ENCODE assay signal across 20 cellular contexts in genomic region chr6:105192707-105193465, GRCh38. TPM values are rescaled to one million over a fixed set of nuclear protein-coding genes. Genes with fewer than 3 reads are reported as not detected.
DNase-seq lines count a peak whose midpoint lies in the region; ATAC-seq, FAIRE-seq and TF ChIP-seq lines count a peak whose summit lies in the region.
"Had no signal": no experiment of that assay in that cellular context is flagged by ENCODE, and none has a peak within 500 bp of the region (broad histone marks: within the 10 kb centered on the region; RNA-seq: fewer than 3 reads in every experiment).

No MANE protein-coding gene starts in this region.

- H2BK12ac ChIP-seq in mesenchymal stem cell (ENCODE audit: low read length in 2 of 2): no peak overlapping the region

- H3K4me1 ChIP-seq in mesenchymal stem cell (ENCODE audit: control insufficient read depth, insufficient read depth, low read depth, low read length): no peaks in the 10 kb centered on the region
- H3K4me1 ChIP-seq in kidney (ENCODE audit: control insufficient read depth in 1 of 2, insufficient read depth in 1 of 2, low read depth in 1 of 2, low read length in 2 of 2): no peaks in the 10 kb centered on the region
- H3K4me1 ChIP-seq in Caco-2: no peaks in the 10 kb centered on the region
- H3K4me1 ChIP-seq: spleen had no signal

- H3K4ac ChIP-seq in mesenchymal stem cell (ENCODE audit: low read depth in 1 of 2, low read length in 2 of 2): no peak overlapping the region

- POLR2A ChIA-PET in Caco-2 (lab: Charles Lee): no interaction called here

- H3K27ac Mint-ChIP-seq in Caco-2 (ENCODE audit: unreplicated experiment): no peak overlapping the region

- H3K23ac ChIP-seq in mesenchymal stem cell (ENCODE audit: low read length in 2 of 2): no peak overlapping the region

- H3K79me1 ChIP-seq in mesenchymal stem cell (replicated peaks; ENCODE audit: low read length, poor library complexity, severe bottlenecking): no peaks in the 10 kb centered on the region

- no peak overlapping the region for H2AK5ac ChIP-seq in mesenchymal stem cell (ENCODE audit: low read length, severe bottlenecking)

- H2BK15ac ChIP-seq in mesenchymal stem cell (ENCODE audit: low read depth, poor library complexity, severe bottlenecking): no peak overlapping the region

- no peak overlapping the region for H2AFZ ChIP-seq in mesenchymal stem cell (ENCODE audit: low read depth, low read length)

- no peak overlapping the region for H3K14ac ChIP-seq in mesenchymal stem cell (ENCODE audit: low read length in 2 of 2)

- H3K36me3 Mint-ChIP-seq in Caco-2 (ENCODE audit: insufficient read depth, unreplicated experiment): no peaks in the 10 kb centered on the region

- no peak overlapping the region for H3K18ac ChIP-seq in mesenchymal stem cell (ENCODE audit: low read depth in 1 of 2, low read length in 2 of 2)

- H3K4me3 Mint-ChIP-seq in Caco-2 (ENCODE audit: unreplicated experiment): no peak overlapping the region

- CTCF ChIA-PET in Caco-2 (lab: Charles Lee): no interaction called here

- H3K9ac ChIP-seq in mesenchymal stem cell (ENCODE audit: low read length) (peak overlapping the region; percentile 36), kidney (ENCODE audit: low read length in 2 of 2) (no peak overlapping the region)

- intact Hi-C loops in kidney (cut with DNase I): no loop called here
- intact Hi-C loops in Caco-2 (cut with micrococcal nuclease; ENCODE audit: unreplicated experiment): no loop called here

- TF ChIP-seq CTCF in choroid plexus epithelial cell (conservative IDR thresholded peaks at IDR 0.05; ENCODE audit: low read depth, low read length) (no peak), kidney (IDR thresholded peaks at IDR 0.05; ENCODE audit: borderline replicate concordance, extremely low read depth, insufficient read depth) (no peak), brain microvascular endothelial cell (IDR thresholded peaks at IDR 0.05; ENCODE audit: low read depth, low read length, missing control alignments) (no peak), Caco-2 (IDR thresholded peaks at IDR 0.05; ENCODE audit: insufficient read depth in 1 of 2, low read depth in 1 of 2, low read length in 1 of 2, severe bottlenecking in 1 of 2, unreplicated experiment in 1 of 2) (no peak)

- H3K9me3 Mint-ChIP-seq in Caco-2 (ENCODE audit: unreplicated experiment): no peaks in the 10 kb centered on the region

- H4K91ac ChIP-seq in mesenchymal stem cell (ENCODE audit: low read length): no peak overlapping the region

- no peak overlapping the region for H2BK5ac ChIP-seq in mesenchymal stem cell (ENCODE audit: low read depth, low read length, poor library complexity, severe bottlenecking)

- no peak for FAIRE-seq in kidney (lab: Jason Lieb, UNC)

- H3K27me3 ChIP-seq in mesenchymal stem cell (ENCODE audit: control insufficient read depth in 1 of 2, insufficient read depth in 1 of 2, low read length in 2 of 2) (peaks cover 0 to 33% of the 10 kb centered on the region in 2 experiments), brain microvascular endothelial cell (replicated peaks) (no peaks in the 10 kb centered on the region), Caco-2 (replicated peaks; ENCODE audit: control insufficient read depth, insufficient read depth, low read length) (no peaks in the 10 kb centered on the region)
- H3K27me3 ChIP-seq: heart left ventricle had no signal

- ATAC-seq in GM19328 (IDR thresholded peaks at IDR 0.05; ENCODE audit: unreplicated experiment): no peak
- ATAC-seq: heart left ventricle, mucosa of descending colon had no signal

- DNase-seq in AG08396 (ENCODE audit: low spot score): peak; percentile 31
- DNase-seq in LHCN-M2 (ENCODE audit: low read depth): peak; percentile 93
- DNase-seq in choroid plexus epithelial cell (ENCODE audit: low read depth): peak; percentile 55
- peak; percentile 76 for DNase-seq in mesenchymal stem cell
- DNase-seq in kidney: no peak
- no peak for DNase-seq in brain microvascular endothelial cell
- DNase-seq in Caco-2: no peak
- DNase-seq: activated CD4-positive, alpha-beta T cell treated with anti-CD3 and anti-CD28 coated beads for 48 hours; activated naive CD4-positive, alpha-beta T cell treated with anti-CD3 and anti-CD28 coated beads, Interleukin-2, amount 50 U/mL, for 16 hours; Calu3; central memory CD4-positive, alpha-beta T cell; heart left ventricle; KBM-7; mucosa of descending colon; NCI-H1105 treated with DMSO at 0.1 percent for 48 hours; NK-92 treated with Interleukin-12 subunit alpha and Interleukin-12 subunit beta, amount 100 ng/mL, for 24 hours; SIG-M5; spleen; stimulated activated naive CD4-positive, alpha-beta T cell treated with Interleukin-2 at 50 U/mL for 16 hours had no signal

- H3K9me3 ChIP-seq in mesenchymal stem cell (ENCODE audit: control insufficient read depth, low read length) (peaks cover 7% of the 10 kb centered on the region), kidney (ENCODE audit: control insufficient read depth in 1 of 2, low read length in 2 of 2) (peaks cover 0 to 4% of the 10 kb centered on the region in 2 donors), Caco-2 (no peaks in the 10 kb centered on the region)

- no peak overlapping the region for H2BK120ac ChIP-seq in mesenchymal stem cell (ENCODE audit: low read depth, low read length)

- H3K4me3 ChIP-seq in choroid plexus epithelial cell (ENCODE audit: low read depth, low read length) (no peak overlapping the region), mesenchymal stem cell (ENCODE audit: insufficient read depth in 1 of 2, low read depth in 1 of 2, low read length in 2 of 2) (peak overlapping the region in 1 of 2 experiments; percentile 48), kidney (ENCODE audit: low read length in 2 of 2) (no peak overlapping the region), brain microvascular endothelial cell (ENCODE audit: low read depth, low read length) (no peak overlapping the region), Caco-2 (ENCODE audit: low read depth, low read length) (no peak overlapping the region)
- H3K4me3 ChIP-seq: heart left ventricle, mucosa of descending colon, spleen had no signal

- H3K27me3 Mint-ChIP-seq in Caco-2 (ENCODE audit: insufficient read depth, unreplicated experiment): no peaks in the 10 kb centered on the region

- no peak overlapping the region for H3K4me2 ChIP-seq in mesenchymal stem cell (ENCODE audit: low read length, poor library complexity, severe bottlenecking)

- H3K36me3 ChIP-seq in mesenchymal stem cell (ENCODE audit: control insufficient read depth in 1 of 2, insufficient read depth in 2 of 2, low read depth in 1 of 2, low read length in 2 of 2) (no peaks in the 10 kb centered on the region), kidney (ENCODE audit: control insufficient read depth in 1 of 2, insufficient read depth in 2 of 2, low read length in 2 of 2) (no peaks in the 10 kb centered on the region), brain microvascular endothelial cell (replicated peaks) (no peaks in the 10 kb centered on the region), Caco-2 (ENCODE audit: control insufficient read depth, insufficient read depth, low read length) (no peaks in the 10 kb centered on the region)
- H3K36me3 ChIP-seq: heart left ventricle, spleen had no signal

- no peaks in the 10 kb centered on the region for H3K4me1 Mint-ChIP-seq in Caco-2 (ENCODE audit: low read depth, unreplicated experiment)

- H4K8ac ChIP-seq in mesenchymal stem cell (ENCODE audit: low read length): no peak overlapping the region

- no TSS peak for BruUV-seq in Caco-2 (replicated peaks; lab: Mats Ljungman, UMichigan)

- H3K27ac ChIP-seq in mesenchymal stem cell (ENCODE audit: low read length, poor library complexity, severe bottlenecking) (no peak overlapping the region), kidney (ENCODE audit: low read depth in 2 of 2, low read length in 2 of 2) (no peak overlapping the region), brain microvascular endothelial cell (no peak overlapping the region)
- H3K27ac ChIP-seq: heart left ventricle, spleen had no signal

- 82% methylated on average over 7 of the region's 7 CpGs for WGBS in mesenchymal stem cell

- in situ Hi-C loops in brain microvascular endothelial cell (cut with HindIII; ENCODE audit: low pct_ligation_motif_present, low sequenced_read_pairs): no loop called here

RNA-seq across cellular contexts. Expression of gene POPDC3, which starts 13.1 kb away (rescaled TPM):
- total RNA-seq in LHCN-M2 (2014; rRNA removed) (64.8 and 77.9 TPM in 2 replicates), kidney (not detected), Caco-2 (2022) (0.70 and 0.84 TPM in 2 replicates)
- 28.9 TPM for polyA plus RNA-seq in LHCN-M2 (2012)
- 15.1 TPM for polyA plus RNA-seq in mesenchymal stem cell (2013, experiment 1 of 2)
- 15.4 TPM for polyA plus RNA-seq in mesenchymal stem cell (2013, experiment 2 of 2)
- polyA plus RNA-seq in kidney (ENCODE audit: insufficient read depth, low read depth, low replicate concordance): not detected
- total RNA-seq: spleen had no signal

Comparison
In these comparisons a context has a peak if more than half of its experiments do, and no peak if none do; other contexts are left out.
1. DNase-seq: peak in AG08396 (single experiment), LHCN-M2 (single experiment), choroid plexus epithelial cell (single experiment) and mesenchymal stem cell (single experiment); none in kidney (single experiment), brain microvascular endothelial cell (single experiment) and Caco-2 (0 of 2).
2. RNA of gene POPDC3, which starts 13.1 kb away (total RNA-seq): 64.8 to 77.9 TPM in LHCN-M2; 0.70 to 0.84 TPM in Caco-2 and not detected in kidney (single experiment); every median in the first group is over 10 times any median in the second.